8 cellular contexts compared by ENCODE assay signal in genomic region chr12:69415471-69416275, GRCh38. TPM values are rescaled to one million over a fixed set of nuclear protein-coding genes. Genes with fewer than 3 reads are reported as not detected.
DNase-seq lines count a peak whose midpoint lies in the region; ATAC-seq and TF ChIP-seq lines count a peak whose summit lies in the region.

No MANE protein-coding gene starts in this region.

- H3K27ac ChIP-seq in OCI-LY7 (ENCODE audit: low read depth, low read length, poor library complexity, severe bottlenecking) (no peak overlapping the region), left lung (peak overlapping the region in 1 of 2 donors; percentile 21)

- H3K9me2 ChIP-seq in OCI-LY7 (ENCODE audit: insufficient read depth, low read length) = no peaks in the 10 kb centered on the region

- DNase-seq in CD14-positive monocyte (ENCODE audit: low spot score) (no peak), OCI-LY7 (ENCODE audit: low spot score) (peak; percentile 48), dedifferentiated amniotic fluid mesenchymal stem cell (ENCODE audit: extremely low spot score) (peak; percentile 98), left lung (peak in 1 of 2 donors; percentile 73), type B pancreatic cell (ENCODE audit: extremely low spot score, unreplicated experiment) (no peak)
- DNase-seq in activated CD8-positive, alpha-beta memory T cell treated with anti-CD3 and anti-CD28 coated beads, Interleukin-2, amount 50 U/mL, for 48 hours = no peak

- H3K9me3 ChIP-seq in OCI-LY7 (ENCODE audit: low read length) (no peaks in the 10 kb centered on the region), left lung (no peaks in the 10 kb centered on the region)

- no TSS peak for BruUV-seq in OCI-LY7 (replicated peaks; lab: Mats Ljungman, UMichigan)

- TF ChIP-seq CTCF in CD14-positive monocyte (IDR thresholded peaks at IDR 0.05) = peak; percentile 51
- TF ChIP-seq CTCF in OCI-LY7 (conservative IDR thresholded peaks at IDR 0.05; ENCODE audit: low read length) = peak; percentile 75
- TF ChIP-seq CTCF in left lung (IDR thresholded peaks at IDR 0.05) = peak; percentile 53 to 65
- peak; percentile 79 for TF ChIP-seq CTCF in type B pancreatic cell (conservative IDR thresholded peaks at IDR 0.05)

- H3K4me3 ChIP-seq in OCI-LY7 (ENCODE audit: low read depth, low read length, poor library complexity, severe bottlenecking) = no peak overlapping the region
- no peak overlapping the region for H3K4me3 ChIP-seq in left lung

- H3K4me1 Mint-ChIP-seq in CD14-positive monocyte (no peaks in the 10 kb centered on the region), type B pancreatic cell (ENCODE audit: unreplicated experiment) (peaks cover 12% of the 10 kb centered on the region)

- H3K27ac Mint-ChIP-seq in CD14-positive monocyte (peak overlapping the region in 1 of 7 donors; percentile 47), type B pancreatic cell (peak overlapping the region; percentile 28)

- POLR2A ChIA-PET in OCI-LY7 (lab: Charles Lee) = no interaction called here

- H3K9me3 Mint-ChIP-seq in CD14-positive monocyte (peaks cover 0 to 2% (median 0%) of the 10 kb centered on the region in 7 donors), type B pancreatic cell (no peaks in the 10 kb centered on the region)

- H3K27me3 Mint-ChIP-seq in CD14-positive monocyte (ENCODE audit: low read depth in 3 of 3) (no peaks in the 10 kb centered on the region), type B pancreatic cell (no peaks in the 10 kb centered on the region)

- H3K4me2 ChIP-seq in OCI-LY7 (ENCODE audit: low read length) = no peak overlapping the region

- CTCF ChIA-PET in OCI-LY7 (lab: Charles Lee; ENCODE audit: unreplicated experiment) = no interaction called here

- peaks cover 4 to 9% of the 10 kb centered on the region in 2 donors for H3K36me3 Mint-ChIP-seq in CD14-positive monocyte
- H3K36me3 Mint-ChIP-seq in type B pancreatic cell = no peaks in the 10 kb centered on the region

- H4K20me1 ChIP-seq in OCI-LY7 (ENCODE audit: insufficient read depth, low read length) = no peaks in the 10 kb centered on the region

- no peak overlapping the region for H2AFZ ChIP-seq in OCI-LY7 (ENCODE audit: low read length)

- no peaks in the 10 kb centered on the region for H3K27me3 ChIP-seq in left lung

- H3K79me2 ChIP-seq in OCI-LY7 (ENCODE audit: insufficient read depth, low read depth, low read length) = no peaks in the 10 kb centered on the region

- no peaks in the 10 kb centered on the region for H3K4me1 ChIP-seq in OCI-LY7 (ENCODE audit: insufficient read depth, low read length, poor library complexity, severe bottlenecking)
- H3K4me1 ChIP-seq in left lung = peaks cover 0 to 7% of the 10 kb centered on the region in 2 donors

- intact Hi-C loops in CD14-positive monocyte (cut with micrococcal nuclease) = no loop called here
- intact Hi-C loops in OCI-LY7 (cut with micrococcal nuclease; ENCODE audit: unreplicated experiment) = loop anchor here (5.0 kb wide), 1 partner anchor 157 kb away; no protein-coding TSS in a partner anchor
- intact Hi-C loops in left lung (cut with DNase I) = no loop called here

- H3K4me3 Mint-ChIP-seq in CD14-positive monocyte (no peak overlapping the region), type B pancreatic cell (peak overlapping the region; percentile 11)

- ATAC-seq in GM21423 (IDR thresholded peaks at IDR 0.05; ENCODE audit: unreplicated experiment) (peak; percentile 51), left lung (peak; percentile 96), GM18907 (IDR thresholded peaks at IDR 0.05; ENCODE audit: unreplicated experiment) (no peak)

- H3K36me3 ChIP-seq in OCI-LY7 (ENCODE audit: insufficient read depth, low read length) (no peaks in the 10 kb centered on the region), left lung (no peaks in the 10 kb centered on the region)

RNA-seq across cellular contexts. Expression of gene FRS2, which starts 54.5 kb away (rescaled TPM):
- 10 to 100 TPM in 1 of 2 donors, 1 to 10 TPM in 1; 6.8 to 13.6 TPM for polyA plus RNA-seq in CD14-positive monocyte
- 9.9 and 18.5 TPM in 2 replicates for total RNA-seq in OCI-LY7 (2014; rRNA removed; shearing (Covaris generic))
- total RNA-seq in OCI-LY7 (2022) (10.4 and 11.1 TPM in 2 replicates), left lung (10 to 100 TPM; 28.9 to 40.8 TPM), type B pancreatic cell (ENCODE audit: low replicate concordance) (39.5 and 41.2 TPM in 2 replicates)

RNA-seq across cellular contexts. Expression of gene YEATS4, which starts 56.1 kb away (rescaled TPM):
- polyA plus RNA-seq in CD14-positive monocyte = 10 to 100 TPM; 16.0 to 20.9 TPM
- 119 and 122 TPM in 2 replicates for total RNA-seq in OCI-LY7 (2014; rRNA removed; shearing (Covaris generic))
- total RNA-seq in OCI-LY7 (2022) = 80.4 and 86.5 TPM in 2 replicates
- 10 to 100 TPM; 10.1 to 13.5 TPM for total RNA-seq in left lung
- 21.4 and 24.6 TPM in 2 replicates for total RNA-seq in type B pancreatic cell (ENCODE audit: low replicate concordance)

Comparison
In these comparisons a context has a peak if more than half of its experiments do, and no peak if none do; other contexts are left out.
1. DNase-seq: peak in OCI-LY7 (single experiment) and dedifferentiated amniotic fluid mesenchymal stem cell (single experiment); none in CD14-positive monocyte (single experiment), type B pancreatic cell (single experiment) and activated CD8-positive, alpha-beta memory T cell treated with anti-CD3 and anti-CD28 coated beads, Interleukin-2, amount 50 U/mL, for 48 hours (single experiment).
2. Peak in every context shown above with its lines, with median percentiles within 50 percentile points of each other: CTCF ChIP-seq.